Comparison of ENCODE assay signal across 24 cellular contexts in genomic region chr2:200330351-200331120, GRCh38. TPM values are rescaled to one million over a fixed set of nuclear protein-coding genes. Genes with fewer than 3 reads are reported as not detected.
DNase-seq lines count a peak whose midpoint lies in the region; ATAC-seq and TF ChIP-seq lines count a peak whose summit lies in the region.
"Had no signal": no experiment of that assay in that cellular context is flagged by ENCODE, and none has a peak within 500 bp of the region (broad histone marks: within the 10 kb centered on the region; RNA-seq: fewer than 3 reads in every experiment).

No MANE protein-coding gene starts in this region.

- DNase-seq in D341Med (ENCODE audit: low spot score) (peak; percentile 39), NCI-H524 treated with DMSO at 0.1 percent for 48 hours (lab: John Stamatoyannopoulos, UW) (peak; percentile 48), cerebellar cortex (ENCODE audit: low spot score) (peak; percentile 35), Karpas-422 (no peak)
- DNase-seq: activated CD4-positive, alpha-beta T cell treated with anti-CD3 and anti-CD28 coated beads, Interleukin-2, amount 50 U/mL, for 4 hours; activated CD8-positive, alpha-beta memory T cell treated with anti-CD3 and anti-CD28 coated beads, Interleukin-2, amount 50 U/mL, for 4 hours; BE2C; dermis blood vessel endothelial cell; gastrocnemius medialis; IMR-90; left cardiac atrium; NCI-H1048; NCI-H1694; NCI-H526 treated with DMSO at 0.1 percent for 48 hours; stimulated activated CD8-positive, alpha-beta memory T cell treated with anti-CD3 and anti-CD28 coated beads, Interleukin-4, amount 100 ng/mL, for 48 hours; stimulated activated naive CD8-positive, alpha-beta T cell treated with anti-CD3 and anti-CD28 coated beads, Interleukin-15, amount 100 ng/mL, for 72 hours; T-helper 1 cell had no signal

- no peak for ATAC-seq in GM19328 (IDR thresholded peaks at IDR 0.05; ENCODE audit: unreplicated experiment)
- no peak for ATAC-seq in HG02763 (IDR thresholded peaks at IDR 0.05; ENCODE audit: unreplicated experiment)
- ATAC-seq: stimulated activated naive CD8-positive, alpha-beta T cell treated with anti-CD3 and anti-CD28 coated beads, Interleukin-15, amount 100 ng/mL, for 72 hours had no signal

- no peaks in the 10 kb centered on the region for H3K36me3 ChIP-seq in Karpas-422 (ENCODE audit: insufficient read depth, low read length)
- H3K36me3 ChIP-seq: gastrocnemius medialis, prostate gland had no signal

- H3K27me3 ChIP-seq in Karpas-422 (ENCODE audit: low read length): no peaks in the 10 kb centered on the region
- H3K27me3 ChIP-seq: BE2C, gastrocnemius medialis, SJSA1 had no signal

- H3K27ac ChIP-seq in Karpas-422 (ENCODE audit: low read length): no peak overlapping the region
- H3K27ac ChIP-seq: prostate gland, SJSA1 had no signal

- no peaks in the 10 kb centered on the region for H3K79me2 ChIP-seq in Karpas-422 (ENCODE audit: low read length)

- H2AFZ ChIP-seq in Karpas-422 (ENCODE audit: low read length): no peak overlapping the region

- H3K4me2 ChIP-seq in Karpas-422 (ENCODE audit: low read depth, low read length, poor library complexity, severe bottlenecking): no peak overlapping the region

- no peak overlapping the region for H3K9ac ChIP-seq in Karpas-422 (ENCODE audit: low read length)

- peaks cover 34% of the 10 kb centered on the region for H3K4me1 Mint-ChIP-seq in nephron
- H3K4me1 Mint-ChIP-seq: activated naive CD4-positive, alpha-beta T cell treated with anti-CD3 and anti-CD28 coated beads, Interleukin-2, amount 50 U/mL, for 24 hours; memory B cell; stimulated activated naive CD8-positive, alpha-beta T cell treated with anti-CD3 and anti-CD28 coated beads, Interleukin-15, amount 100 ng/mL, for 72 hours had no signal

- H3K4me3 Mint-ChIP-seq in nephron: no peak overlapping the region
- H3K4me3 Mint-ChIP-seq: activated naive CD4-positive, alpha-beta T cell treated with anti-CD3 and anti-CD28 coated beads, Interleukin-2, amount 50 U/mL, for 24 hours; memory B cell; stimulated activated naive CD8-positive, alpha-beta T cell treated with anti-CD3 and anti-CD28 coated beads, Interleukin-15, amount 100 ng/mL, for 72 hours had no signal

- H3K4me3 ChIP-seq in Karpas-422 (ENCODE audit: low read length): no peak overlapping the region
- H3K4me3 ChIP-seq: gastrocnemius medialis, prostate gland, SJSA1 had no signal

- H3K9me2 ChIP-seq in Karpas-422 (replicated peaks; ENCODE audit: insufficient read depth, low read length): no peaks in the 10 kb centered on the region

- H3K4me1 ChIP-seq in Karpas-422 (ENCODE audit: low read length): no peaks in the 10 kb centered on the region
- H3K4me1 ChIP-seq: prostate gland, SJSA1 had no signal

- TF ChIP-seq CTCF in nephron (IDR thresholded peaks at IDR 0.05; ENCODE audit: unreplicated experiment in 3 of 3): no peak

- H3K27me3 Mint-ChIP-seq in nephron (ENCODE audit: low read depth): no peaks in the 10 kb centered on the region
- H3K27me3 Mint-ChIP-seq: activated naive CD4-positive, alpha-beta T cell treated with anti-CD3 and anti-CD28 coated beads, Interleukin-2, amount 50 U/mL, for 24 hours had no signal

- peaks cover 2% of the 10 kb centered on the region for H3K9me3 Mint-ChIP-seq in nephron
- H3K9me3 Mint-ChIP-seq: activated naive CD4-positive, alpha-beta T cell treated with anti-CD3 and anti-CD28 coated beads, Interleukin-2, amount 50 U/mL, for 24 hours; stimulated activated naive CD8-positive, alpha-beta T cell treated with anti-CD3 and anti-CD28 coated beads, Interleukin-15, amount 100 ng/mL, for 72 hours had no signal

- no peaks in the 10 kb centered on the region for H4K20me1 ChIP-seq in Karpas-422 (ENCODE audit: insufficient read depth, low read depth, low read length)

- peaks cover 22% of the 10 kb centered on the region for H3K36me3 Mint-ChIP-seq in nephron (ENCODE audit: low read depth)
- H3K36me3 Mint-ChIP-seq: activated naive CD4-positive, alpha-beta T cell treated with anti-CD3 and anti-CD28 coated beads, Interleukin-2, amount 50 U/mL, for 24 hours; memory B cell had no signal

- peak overlapping the region; percentile 75 to 88 (median 77) for H3K27ac Mint-ChIP-seq in nephron
- H3K27ac Mint-ChIP-seq: activated naive CD4-positive, alpha-beta T cell treated with anti-CD3 and anti-CD28 coated beads, Interleukin-2, amount 50 U/mL, for 24 hours; memory B cell had no signal

- H3K9me3 ChIP-seq in Karpas-422 (ENCODE audit: low read length): no peaks in the 10 kb centered on the region
- H3K9me3 ChIP-seq: BE2C, gastrocnemius medialis, prostate gland, SJSA1 had no signal

RNA-seq across cellular contexts. Expression of gene SPATS2L, which starts 24.0 kb away (rescaled TPM):
- total RNA-seq in Karpas-422 (2014; rRNA removed; shearing (Covaris generic); ENCODE audit: low replicate concordance): not detected in 2 replicates
